ENCODE assay signal across 8 cellular contexts in genomic region chr12:104201238-104202001, GRCh38. TPM values are rescaled to one million over a fixed set of nuclear protein-coding genes. Genes with fewer than 3 reads are reported as not detected.
DNase-seq lines count a peak whose midpoint lies in the region; ATAC-seq and TF ChIP-seq lines count a peak whose summit lies in the region.

No MANE protein-coding gene starts in this region.

- no peak overlapping the region for H3K4me3 Mint-ChIP-seq in activated T-helper 1 cell treated with anti-CD3 and anti-CD28 coated beads, Interleukin-12 subunit alpha, Interleukin-12 subunit beta, Interleukin-2, Interleukin-4 antibody, amounts not matched to agents 30 ng/mL and 10 ng/mL and 1 ng/mL, durations not matched to agents 14 hours and 24 hours and 36 hours

- H3K36me3 ChIP-seq in Peyer's patch (no peaks in the 10 kb centered on the region), gastroesophageal sphincter (no peaks in the 10 kb centered on the region), parathyroid adenoma (ENCODE audit: control insufficient read depth, insufficient read depth, low read length) (no peaks in the 10 kb centered on the region)

- no peak overlapping the region for H3K4me3 ChIP-seq in Peyer's patch
- no peak overlapping the region for H3K4me3 ChIP-seq in gastroesophageal sphincter
- H3K4me3 ChIP-seq in parathyroid adenoma (ENCODE audit: low read depth, low read length), result no peak overlapping the region

- H3K9me3 ChIP-seq in Peyer's patch (no peaks in the 10 kb centered on the region), gastroesophageal sphincter (no peaks in the 10 kb centered on the region), parathyroid adenoma (ENCODE audit: control insufficient read depth, low read length) (no peaks in the 10 kb centered on the region)

- peak; percentile 60 to 91 (median 75) for TF ChIP-seq CTCF in Peyer's patch (IDR thresholded peaks at IDR 0.05)
- TF ChIP-seq CTCF in gastroesophageal sphincter (IDR thresholded peaks at IDR 0.05), result peak; percentile 53 to 86 (median 64)
- TF ChIP-seq CTCF in parathyroid adenoma (IDR thresholded peaks at IDR 0.05), result peak; percentile 90

- H3K27me3 ChIP-seq in Peyer's patch, result no peaks in the 10 kb centered on the region
- H3K27me3 ChIP-seq in gastroesophageal sphincter, result no peaks in the 10 kb centered on the region
- no peaks in the 10 kb centered on the region for H3K27me3 ChIP-seq in parathyroid adenoma (ENCODE audit: control insufficient read depth, insufficient read depth, low read length)

- no peak overlapping the region for H3K9ac ChIP-seq in parathyroid adenoma

- H3K9me3 Mint-ChIP-seq in activated T-helper 1 cell treated with anti-CD3 and anti-CD28 coated beads, Interleukin-12 subunit alpha, Interleukin-12 subunit beta, Interleukin-2, Interleukin-4 antibody, amounts not matched to agents 30 ng/mL and 10 ng/mL and 1 ng/mL, durations not matched to agents 14 hours and 24 hours and 36 hours, result peaks cover 9% of the 10 kb centered on the region

- ATAC-seq in gastroesophageal sphincter (peak; percentile 67), GM19463 (IDR thresholded peaks at IDR 0.05; ENCODE audit: unreplicated experiment) (no peak), HG03442 (IDR thresholded peaks at IDR 0.05; ENCODE audit: unreplicated experiment) (no peak)

- WGBS in gastroesophageal sphincter (ENCODE audit: low coverage in 1 of 2), 2 donors, result 26 to 38% methylated on average over 3 of the region's 3 CpGs

- H3K4me1 ChIP-seq in Peyer's patch (no peaks in the 10 kb centered on the region), gastroesophageal sphincter (peaks cover 0 to 13% (median 0%) of the 10 kb centered on the region in 3 donors), parathyroid adenoma (peaks cover 5% of the 10 kb centered on the region)

- peak overlapping the region; percentile 47 for H2AFZ ChIP-seq in parathyroid adenoma

- no peak for TF ChIP-seq EP300 in gastroesophageal sphincter (IDR thresholded peaks at IDR 0.05)

- TF ChIP-seq POLR2A in Peyer's patch (IDR thresholded peaks at IDR 0.05), result no peak
- no peak for TF ChIP-seq POLR2A in gastroesophageal sphincter (IDR thresholded peaks at IDR 0.05)

- H3K36me3 Mint-ChIP-seq in activated T-helper 1 cell treated with anti-CD3 and anti-CD28 coated beads, Interleukin-12 subunit alpha, Interleukin-12 subunit beta, Interleukin-2, Interleukin-4 antibody, amounts not matched to agents 30 ng/mL and 10 ng/mL and 1 ng/mL, durations not matched to agents 14 hours and 24 hours and 36 hours (ENCODE audit: low read depth), result peaks cover 3% of the 10 kb centered on the region

- DNase-seq in DMS79 treated with DMSO at 0.1 percent for 48 hours (lab: John Stamatoyannopoulos, UW) (peak; percentile 51), KG1 (lab: John Stamatoyannopoulos, UW) (peak; percentile 43), Peyer's patch (peak in 2 of 3 donors; percentile 24 to 76)
- DNase-seq in activated T-helper 1 cell treated with anti-CD3 and anti-CD28 coated beads, Interleukin-12 subunit alpha, Interleukin-12 subunit beta, Interleukin-2, Interleukin-4 antibody, amounts not matched to agents 30 ng/mL and 10 ng/mL and 1 ng/mL, durations not matched to agents 14 hours and 24 hours and 36 hours (ENCODE audit: low spot score), result peak; percentile 24

- H3K79me2 ChIP-seq in parathyroid adenoma, result no peaks in the 10 kb centered on the region

- no peak overlapping the region for H3K27ac Mint-ChIP-seq in activated T-helper 1 cell treated with anti-CD3 and anti-CD28 coated beads, Interleukin-12 subunit alpha, Interleukin-12 subunit beta, Interleukin-2, Interleukin-4 antibody, amounts not matched to agents 30 ng/mL and 10 ng/mL and 1 ng/mL, durations not matched to agents 14 hours and 24 hours and 36 hours

- H3K27me3 Mint-ChIP-seq in activated T-helper 1 cell treated with anti-CD3 and anti-CD28 coated beads, Interleukin-12 subunit alpha, Interleukin-12 subunit beta, Interleukin-2, Interleukin-4 antibody, amounts not matched to agents 30 ng/mL and 10 ng/mL and 1 ng/mL, durations not matched to agents 14 hours and 24 hours and 36 hours (ENCODE audit: insufficient read depth), result peaks cover 12% of the 10 kb centered on the region

- H3K4me2 ChIP-seq in parathyroid adenoma (ENCODE audit: low read length), result no peak overlapping the region

- H3K4me1 Mint-ChIP-seq in activated T-helper 1 cell treated with anti-CD3 and anti-CD28 coated beads, Interleukin-12 subunit alpha, Interleukin-12 subunit beta, Interleukin-2, Interleukin-4 antibody, amounts not matched to agents 30 ng/mL and 10 ng/mL and 1 ng/mL, durations not matched to agents 14 hours and 24 hours and 36 hours (ENCODE audit: low read depth), result peaks cover 4% of the 10 kb centered on the region

- H3K27ac ChIP-seq in Peyer's patch (no peak overlapping the region), gastroesophageal sphincter (no peak overlapping the region), parathyroid adenoma (no peak overlapping the region)

- intact Hi-C loops in activated T-helper 1 cell treated with anti-CD3 and anti-CD28 coated beads, Interleukin-12 subunit alpha, Interleukin-12 subunit beta, Interleukin-2, Interleukin-4 antibody, amounts not matched to agents 30 ng/mL and 10 ng/mL and 1 ng/mL, durations not matched to agents 14 hours and 24 hours and 36 hours (cut with micrococcal nuclease), result loop anchor here (1.0 to 5.0 kb wide), 5 partner anchors 88 to 1181 kb away; partner anchors contain the start of gene EID3

RNA-seq across cellular contexts. Expression of gene TXNRD1, which starts 14.2 kb away (rescaled TPM):
- 100 to 1,000 TPM in 3 of 4 donors, 10 to 100 TPM in 1; 94.1 to 240 (median 128) TPM for total RNA-seq in Peyer's patch
- total RNA-seq in activated T-helper 1 cell treated with anti-CD3 and anti-CD28 coated beads, Interleukin-12 subunit alpha, Interleukin-12 subunit beta, Interleukin-2, Interleukin-4 antibody, amounts not matched to agents 30 ng/mL and 10 ng/mL and 1 ng/mL, durations not matched to agents 14 hours and 24 hours and 36 hours, result 93.3 and 103 TPM in 2 replicates
- 100 to 1,000 TPM; 230 to 458 (median 305) TPM for total RNA-seq in gastroesophageal sphincter
